20 cellular contexts compared by ENCODE assay signal in genomic region chr9:125302241-125302640, GRCh38.
"Had no signal": no experiment of that assay in that cellular context is flagged by ENCODE, and none has a peak within 500 bp of the region (broad histone marks: within the 10 kb centered on the region; RNA-seq: fewer than 3 reads in every experiment).

No MANE protein-coding gene starts in this region.

- H3K9ac ChIP-seq: neural progenitor cell had no signal

- H3K4me1 Mint-ChIP-seq: activated naive CD8-positive, alpha-beta T cell treated with anti-CD3 and anti-CD28 coated beads for 36 hours; mesothelial cell of epicardium had no signal

- H3K27me3 Mint-ChIP-seq: activated naive CD8-positive, alpha-beta T cell treated with anti-CD3 and anti-CD28 coated beads for 36 hours; effector memory CD8-positive, alpha-beta T cell; naive thymus-derived CD8-positive, alpha-beta T cell had no signal

- H3K9me3 ChIP-seq: colonic mucosa, gastroesophageal sphincter, upper lobe of right lung had no signal

- H3K9me3 Mint-ChIP-seq: activated naive CD8-positive, alpha-beta T cell treated with anti-CD3 and anti-CD28 coated beads for 36 hours; activated T-helper 2 cell treated with anti-CD3 and anti-CD28 coated beads, Interferon-gamma antibody, Interleukin-2, Interleukin-4, amounts not matched to agents 10 μg/mL and 5 μg/mL and 100 μg/mL, durations not matched to agents 14 hours and 24 hours and 36 hours; effector memory CD8-positive, alpha-beta T cell; mesothelial cell of epicardium; naive thymus-derived CD8-positive, alpha-beta T cell; neural progenitor cell had no signal

- H3K27ac Mint-ChIP-seq: activated naive CD8-positive, alpha-beta T cell treated with anti-CD3 and anti-CD28 coated beads for 36 hours; activated T-helper 2 cell treated with anti-CD3 and anti-CD28 coated beads, Interferon-gamma antibody, Interleukin-2, Interleukin-4, amounts not matched to agents 10 μg/mL and 5 μg/mL and 100 μg/mL, durations not matched to agents 14 hours and 24 hours and 36 hours; mesothelial cell of epicardium; neural progenitor cell had no signal

- H3K36me3 ChIP-seq: neural progenitor cell had no signal

- FAIRE-seq: bronchial epithelial cell, keratinocyte, TTC549 had no signal

- ATAC-seq: effector memory CD8-positive, alpha-beta T cell; gastroesophageal sphincter; naive thymus-derived CD8-positive, alpha-beta T cell had no signal

- H3K27ac ChIP-seq: colonic mucosa, dorsolateral prefrontal cortex, epithelial cell of prostate, gastroesophageal sphincter, neural progenitor cell had no signal

- H3K4me3 Mint-ChIP-seq: activated naive CD8-positive, alpha-beta T cell treated with anti-CD3 and anti-CD28 coated beads for 36 hours; effector memory CD8-positive, alpha-beta T cell; mesothelial cell of epicardium; naive thymus-derived CD8-positive, alpha-beta T cell; neural progenitor cell had no signal

- H2AFZ ChIP-seq: neural progenitor cell had no signal

- DNase-seq: activated CD4-positive, alpha-beta T cell treated with anti-CD3 and anti-CD28 coated beads for 1 hour; activated naive CD4-positive, alpha-beta T cell treated with Interleukin-2 at 50 U/mL for 16 hours; activated naive CD8-positive, alpha-beta T cell treated with anti-CD3 and anti-CD28 coated beads for 36 hours; activated T-cell treated with anti-CD3 and anti-CD28 coated beads, Interleukin-2, amount 50 U/mL, for 1 hour; colonic mucosa; dorsolateral prefrontal cortex; effector memory CD8-positive, alpha-beta T cell; head of caudate nucleus; naive thymus-derived CD8-positive, alpha-beta T cell; stimulated activated CD4-positive, alpha-beta T cell treated with anti-CD3 and anti-CD28 coated beads, Interleukin-4, amount 100 ng/mL, for 24 hours; stimulated activated naive CD4-positive, alpha-beta T cell treated with Interleukin-2 at 50 U/mL for 16 hours; upper lobe of right lung had no signal

- H3K4me1 ChIP-seq: colonic mucosa, neural progenitor cell had no signal

- H3K27me3 ChIP-seq: colonic mucosa, dorsolateral prefrontal cortex, gastroesophageal sphincter, neural progenitor cell, upper lobe of right lung had no signal

- H3K4me3 ChIP-seq: colonic mucosa, dorsolateral prefrontal cortex, gastroesophageal sphincter, neural progenitor cell, upper lobe of right lung had no signal

- H3K4me2 ChIP-seq: neural progenitor cell had no signal
